Comparison of ENCODE assay signal across 11 cellular contexts in the genomic region with DNA sequence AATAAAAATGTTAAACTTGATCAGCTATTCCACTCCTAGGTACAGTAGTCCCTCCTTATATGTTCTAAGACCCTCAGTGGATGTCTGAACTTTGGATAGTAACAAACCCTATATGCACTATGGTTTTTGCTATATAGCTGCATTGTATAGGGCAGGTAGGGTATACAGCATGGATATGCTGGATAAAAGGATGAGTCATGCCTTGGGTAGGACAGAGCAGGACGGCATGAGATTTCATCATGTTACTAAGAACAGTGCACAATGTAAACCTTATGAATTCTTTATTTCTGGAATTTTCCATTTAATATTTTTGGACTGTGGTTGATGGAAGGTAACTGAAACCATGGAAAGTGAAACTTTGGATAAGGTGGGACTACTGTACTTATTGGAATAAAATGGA.
"Had no signal": no experiment of that assay in that cellular context is flagged by ENCODE, and none has a peak within 500 bp of the region (broad histone marks: within the 10 kb centered on the region; RNA-seq: fewer than 3 reads in every experiment).

No MANE protein-coding gene starts in this region.

- H3K27ac ChIP-seq: transverse colon had no signal

- H3K4me1 ChIP-seq: transverse colon had no signal

- H3K4me3 ChIP-seq: transverse colon had no signal

- DNase-seq: activated B cell treated with CpG ODN at 0.5 μM for 24 hours; activated CD4-positive, alpha-beta T cell treated with anti-CD3 and anti-CD28 coated beads, Interleukin-2, amount 10 ng/mL, durations not matched to agents 24 days and 14 days; activated naive CD8-positive, alpha-beta T cell treated with anti-CD3 and anti-CD28 coated beads, Interleukin-2, amount 10 ng/mL, durations not matched to agents 7 days and 5 days; anterior cingulate cortex; nucleus accumbens; posterior cingulate gyrus; retina; small intestine; stimulated activated naive CD8-positive, alpha-beta T cell treated with anti-CD3 and anti-CD28 coated beads, Interleukin-15, Interleukin-2, amounts not matched to agents 100 U/mL and 50 U/mL, for 24 hours; T-helper 2 cell; transverse colon had no signal

- H3K27me3 ChIP-seq: transverse colon had no signal

- ATAC-seq: stimulated activated naive CD8-positive, alpha-beta T cell treated with anti-CD3 and anti-CD28 coated beads, Interleukin-15, Interleukin-2, amounts not matched to agents 100 U/mL and 50 U/mL, for 24 hours had no signal

- H3K36me3 ChIP-seq: transverse colon had no signal
